ENCODE assay signal across 2 cellular contexts in the genomic region with DNA sequence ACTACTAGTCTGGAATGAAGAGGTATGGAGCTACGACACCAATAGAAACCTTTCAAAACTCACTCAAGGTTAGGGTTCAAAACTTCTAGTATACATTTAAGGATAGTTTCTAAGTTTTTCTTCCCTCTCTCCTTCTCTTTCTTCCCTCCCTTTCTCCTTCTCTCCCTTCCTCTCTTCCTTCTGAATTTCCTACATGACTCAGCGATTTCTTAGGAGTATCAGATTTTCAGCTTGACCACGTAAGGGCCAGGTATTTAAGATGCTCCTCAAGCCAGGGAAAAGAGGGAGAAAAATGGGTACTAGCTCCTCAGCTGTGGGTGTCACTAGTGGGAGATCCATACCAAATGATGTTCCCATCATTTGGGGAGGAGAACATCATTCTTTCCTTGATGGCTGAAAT.
TF ChIP-seq lines count a peak whose summit lies in the region.

No MANE protein-coding gene starts in this region.

TF ChIP-seq in GM23338, 12 proteins besides CTCF, POLR2A, EP300 and RAD21:
- no peak for TF ChIP-seq CREB1 (CRISPR knock-in tag; IDR thresholded peaks at IDR 0.05; ENCODE audit: low read depth)
- TF ChIP-seq STAT1 (IDR thresholded peaks at IDR 0.05; ENCODE audit: unreplicated experiment), result no peak

TF ChIP-seq in K562, 482 proteins besides CTCF, POLR2A, EP300 and RAD21:
- TF ChIP-seq C11orf30 (IDR thresholded peaks at IDR 0.05; ENCODE audit: low read depth) (peak; percentile 51), SPI1 (IDR thresholded peaks at IDR 0.05; ENCODE audit: borderline replicate concordance, low read depth, low read length) (no peak), MAFF (IDR thresholded peaks at IDR 0.05; ENCODE audit: low read length) (peak; percentile 44; the same call in 1 of the 2 replicates), RBM14 (IDR thresholded peaks at IDR 0.05; ENCODE audit: borderline replicate concordance, insufficient read depth, low read depth, low read length) (no peak), NONO (IDR thresholded peaks at IDR 0.05; ENCODE audit: low read depth in 2 of 2, low read length in 1 of 2) (no peak), ILF3 (IDR thresholded peaks at IDR 0.05; ENCODE audit: borderline replicate concordance) (no peak), NFE2L1 (tag; IDR thresholded peaks at IDR 0.05; ENCODE audit: borderline replicate concordance, low read depth) (peak; percentile 37; the same call in 1 of the 2 replicates), SMARCA4 (IDR thresholded peaks at IDR 0.05) (no peak), RBM17 (IDR thresholded peaks at IDR 0.05; ENCODE audit: borderline replicate concordance, low read depth, low read length) (no peak), PHB2 (IDR thresholded peaks at IDR 0.05; ENCODE audit: low read depth) (no peak), HDGF (IDR thresholded peaks at IDR 0.05) (no peak), MAFG (tag; conservative IDR thresholded peaks at IDR 0.05) (peak; percentile 81), ZNF316 (IDR thresholded peaks at IDR 0.05) (peak; percentile 66), ZNF175 (CRISPR knock-in tag; IDR thresholded peaks at IDR 0.05; ENCODE audit: low read depth) (no peak), E2F4 (CRISPR knock-in tag; IDR thresholded peaks at IDR 0.05; ENCODE audit: low read depth) (no peak), NFE2 (IDR thresholded peaks at IDR 0.05; ENCODE audit: low read depth) (peak; percentile 46), PHF21A (IDR thresholded peaks at IDR 0.05; ENCODE audit: borderline replicate concordance, low read depth) (no peak), SIN3A (IDR thresholded peaks at IDR 0.05; ENCODE audit: borderline replicate concordance in 2 of 2, control insufficient read depth in 1 of 2, low read depth in 2 of 2, low read length in 2 of 2) (no peak), ZBTB5 (IDR thresholded peaks at IDR 0.05) (no peak), BACH1 (tag; IDR thresholded peaks at IDR 0.05) (no peak), PHB (CRISPR knock-in tag; IDR thresholded peaks at IDR 0.05) (no peak), CBFA2T2 (conservative IDR thresholded peaks at IDR 0.05) (no peak), GTF2A2 (tag; IDR thresholded peaks at IDR 0.05) (no peak), ZNF140 (CRISPR knock-in tag; IDR thresholded peaks at IDR 0.05) (no peak), PTBP1 (IDR thresholded peaks at IDR 0.05; ENCODE audit: low read depth, low read length) (no peak), KHSRP (IDR thresholded peaks at IDR 0.05) (no peak), ZKSCAN1 (IDR thresholded peaks at IDR 0.05; ENCODE audit: low read depth, low read length) (no peak), POLR3A (IDR thresholded peaks at IDR 0.05; ENCODE audit: borderline replicate concordance, extremely low read depth, insufficient read depth, insufficient read length) (no peak), CBX5 (IDR thresholded peaks at IDR 0.05; ENCODE audit: borderline replicate concordance, low read depth) (no peak), DNMT1 (IDR thresholded peaks at IDR 0.05) (no peak), PTRF (tag; IDR thresholded peaks at IDR 0.05) (no peak), CSDE1 (IDR thresholded peaks at IDR 0.05) (no peak)
- TF ChIP-seq, protein P1, sequence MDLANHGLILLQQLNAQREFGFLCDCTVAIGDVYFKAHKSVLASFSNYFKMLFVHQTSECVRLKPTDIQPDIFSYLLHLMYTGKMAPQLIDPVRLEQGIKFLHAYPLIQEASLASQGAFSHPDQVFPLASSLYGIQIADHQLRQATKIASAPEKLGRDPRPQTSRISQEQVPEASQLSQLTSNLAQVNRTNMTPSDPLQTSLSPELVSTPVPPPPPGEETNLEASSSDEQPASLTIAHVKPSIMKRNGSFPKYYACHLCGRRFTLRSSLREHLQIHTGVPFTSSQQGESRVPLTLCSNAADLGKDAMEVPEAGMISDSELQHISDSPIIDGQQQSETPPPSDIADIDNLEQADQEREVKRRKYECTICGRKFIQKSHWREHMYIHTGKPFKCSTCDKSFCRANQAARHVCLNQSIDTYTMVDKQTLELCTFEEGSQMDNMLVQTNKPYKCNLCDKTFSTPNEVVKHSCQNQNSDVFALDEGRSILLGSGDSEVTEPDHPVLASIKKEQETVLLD (IDR thresholded peaks at IDR 0.05), result no peak
- TF ChIP-seq, protein P2, sequence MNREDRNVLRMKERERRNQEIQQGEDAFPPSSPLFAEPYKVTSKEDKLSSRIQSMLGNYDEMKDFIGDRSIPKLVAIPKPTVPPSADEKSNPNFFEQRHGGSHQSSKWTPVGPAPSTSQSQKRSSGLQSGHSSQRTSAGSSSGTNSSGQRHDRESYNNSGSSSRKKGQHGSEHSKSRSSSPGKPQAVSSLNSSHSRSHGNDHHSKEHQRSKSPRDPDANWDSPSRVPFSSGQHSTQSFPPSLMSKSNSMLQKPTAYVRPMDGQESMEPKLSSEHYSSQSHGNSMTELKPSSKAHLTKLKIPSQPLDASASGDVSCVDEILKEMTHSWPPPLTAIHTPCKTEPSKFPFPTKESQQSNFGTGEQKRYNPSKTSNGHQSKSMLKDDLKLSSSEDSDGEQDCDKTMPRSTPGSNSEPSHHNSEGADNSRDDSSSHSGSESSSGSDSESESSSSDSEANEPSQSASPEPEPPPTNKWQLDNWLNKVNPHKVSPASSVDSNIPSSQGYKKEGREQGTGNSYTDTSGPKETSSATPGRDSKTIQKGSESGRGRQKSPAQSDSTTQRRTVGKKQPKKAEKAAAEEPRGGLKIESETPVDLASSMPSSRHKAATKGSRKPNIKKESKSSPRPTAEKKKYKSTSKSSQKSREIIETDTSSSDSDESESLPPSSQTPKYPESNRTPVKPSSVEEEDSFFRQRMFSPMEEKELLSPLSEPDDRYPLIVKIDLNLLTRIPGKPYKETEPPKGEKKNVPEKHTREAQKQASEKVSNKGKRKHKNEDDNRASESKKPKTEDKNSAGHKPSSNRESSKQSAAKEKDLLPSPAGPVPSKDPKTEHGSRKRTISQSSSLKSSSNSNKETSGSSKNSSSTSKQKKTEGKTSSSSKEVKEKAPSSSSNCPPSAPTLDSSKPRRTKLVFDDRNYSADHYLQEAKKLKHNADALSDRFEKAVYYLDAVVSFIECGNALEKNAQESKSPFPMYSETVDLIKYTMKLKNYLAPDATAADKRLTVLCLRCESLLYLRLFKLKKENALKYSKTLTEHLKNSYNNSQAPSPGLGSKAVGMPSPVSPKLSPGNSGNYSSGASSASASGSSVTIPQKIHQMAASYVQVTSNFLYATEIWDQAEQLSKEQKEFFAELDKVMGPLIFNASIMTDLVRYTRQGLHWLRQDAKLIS (CRISPR knock-in tag; IDR thresholded peaks at IDR 0.05), result no peak
- TF ChIP-seq, protein P3, sequence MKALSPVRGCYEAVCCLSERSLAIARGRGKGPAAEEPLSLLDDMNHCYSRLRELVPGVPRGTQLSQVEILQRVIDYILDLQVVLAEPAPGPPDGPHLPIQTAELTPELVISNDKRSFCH (CRISPR knock-in tag; IDR thresholded peaks at IDR 0.05), result no peak
- TF ChIP-seq, protein P3 (tag; IDR thresholded peaks at IDR 0.05), result no peak
- TF ChIP-seq, protein P4, sequence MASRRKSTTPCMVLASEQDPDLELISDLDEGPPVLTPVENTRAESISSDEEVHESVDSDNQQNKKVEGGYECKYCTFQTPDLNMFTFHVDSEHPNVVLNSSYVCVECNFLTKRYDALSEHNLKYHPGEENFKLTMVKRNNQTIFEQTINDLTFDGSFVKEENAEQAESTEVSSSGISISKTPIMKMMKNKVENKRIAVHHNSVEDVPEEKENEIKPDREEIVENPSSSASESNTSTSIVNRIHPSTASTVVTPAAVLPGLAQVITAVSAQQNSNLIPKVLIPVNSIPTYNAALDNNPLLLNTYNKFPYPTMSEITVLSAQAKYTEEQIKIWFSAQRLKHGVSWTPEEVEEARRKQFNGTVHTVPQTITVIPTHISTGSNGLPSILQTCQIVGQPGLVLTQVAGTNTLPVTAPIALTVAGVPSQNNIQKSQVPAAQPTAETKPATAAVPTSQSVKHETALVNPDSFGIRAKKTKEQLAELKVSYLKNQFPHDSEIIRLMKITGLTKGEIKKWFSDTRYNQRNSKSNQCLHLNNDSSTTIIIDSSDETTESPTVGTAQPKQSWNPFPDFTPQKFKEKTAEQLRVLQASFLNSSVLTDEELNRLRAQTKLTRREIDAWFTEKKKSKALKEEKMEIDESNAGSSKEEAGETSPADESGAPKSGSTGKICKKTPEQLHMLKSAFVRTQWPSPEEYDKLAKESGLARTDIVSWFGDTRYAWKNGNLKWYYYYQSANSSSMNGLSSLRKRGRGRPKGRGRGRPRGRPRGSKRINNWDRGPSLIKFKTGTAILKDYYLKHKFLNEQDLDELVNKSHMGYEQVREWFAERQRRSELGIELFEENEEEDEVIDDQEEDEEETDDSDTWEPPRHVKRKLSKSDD (conservative IDR thresholded peaks at IDR 0.05; ENCODE audit: low read length), result no peak
- TF ChIP-seq, protein P5, sequence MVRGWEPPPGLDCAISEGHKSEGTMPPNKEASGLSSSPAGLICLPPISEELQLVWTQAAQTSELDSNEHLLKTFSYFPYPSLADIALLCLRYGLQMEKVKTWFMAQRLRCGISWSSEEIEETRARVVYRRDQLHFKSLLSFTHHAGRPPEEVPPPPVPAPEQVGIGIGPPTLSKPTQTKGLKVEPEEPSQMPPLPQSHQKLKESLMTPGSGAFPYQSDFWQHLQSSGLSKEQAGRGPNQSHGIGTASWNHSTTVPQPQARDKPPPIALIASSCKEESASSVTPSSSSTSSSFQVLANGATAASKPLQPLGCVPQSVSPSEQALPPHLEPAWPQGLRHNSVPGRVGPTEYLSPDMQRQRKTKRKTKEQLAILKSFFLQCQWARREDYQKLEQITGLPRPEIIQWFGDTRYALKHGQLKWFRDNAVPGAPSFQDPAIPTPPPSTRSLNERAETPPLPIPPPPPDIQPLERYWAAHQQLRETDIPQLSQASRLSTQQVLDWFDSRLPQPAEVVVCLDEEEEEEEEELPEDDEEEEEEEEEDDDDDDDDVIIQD (CRISPR knock-in tag; IDR thresholded peaks at IDR 0.05), result no peak
